In the genomic region with DNA sequence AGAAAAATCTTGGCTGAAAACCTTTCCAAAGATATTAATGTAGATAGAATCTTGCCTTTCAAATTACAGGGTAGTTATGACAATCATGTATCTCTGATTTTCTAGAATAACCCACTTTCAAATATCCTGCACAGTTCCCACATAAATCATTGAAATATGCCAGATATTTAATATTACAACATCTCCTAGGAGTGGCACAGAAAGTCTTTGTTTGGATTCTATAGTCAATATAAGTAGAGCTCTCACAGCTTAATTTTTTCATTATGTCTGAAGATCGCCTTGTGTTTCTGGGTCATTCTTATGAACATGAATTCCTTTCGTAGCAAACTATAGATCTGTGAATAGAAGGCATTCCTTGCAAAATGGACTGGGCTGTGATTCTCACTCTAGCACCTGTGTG, we compare ENCODE assay signal across 1 cellular context.
TF ChIP-seq lines count a peak whose summit lies in the region.

No MANE protein-coding gene starts in this region.

TF ChIP-seq in HepG2, 621 proteins besides CTCF, POLR2A, EP300 and RAD21 (continued from another document):
- TF ChIP-seq, protein P1, sequence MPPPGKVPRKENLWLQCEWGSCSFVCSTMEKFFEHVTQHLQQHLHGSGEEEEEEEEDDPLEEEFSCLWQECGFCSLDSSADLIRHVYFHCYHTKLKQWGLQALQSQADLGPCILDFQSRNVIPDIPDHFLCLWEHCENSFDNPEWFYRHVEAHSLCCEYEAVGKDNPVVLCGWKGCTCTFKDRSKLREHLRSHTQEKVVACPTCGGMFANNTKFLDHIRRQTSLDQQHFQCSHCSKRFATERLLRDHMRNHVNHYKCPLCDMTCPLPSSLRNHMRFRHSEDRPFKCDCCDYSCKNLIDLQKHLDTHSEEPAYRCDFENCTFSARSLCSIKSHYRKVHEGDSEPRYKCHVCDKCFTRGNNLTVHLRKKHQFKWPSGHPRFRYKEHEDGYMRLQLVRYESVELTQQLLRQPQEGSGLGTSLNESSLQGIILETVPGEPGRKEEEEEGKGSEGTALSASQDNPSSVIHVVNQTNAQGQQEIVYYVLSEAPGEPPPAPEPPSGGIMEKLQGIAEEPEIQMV (CRISPR knock-in tag; IDR thresholded peaks at IDR 0.05; ENCODE audit: low read depth), result no peak
- TF ChIP-seq ZNF235 (CRISPR knock-in tag; IDR thresholded peaks at IDR 0.05; ENCODE audit: borderline replicate concordance) (no peak), TP53 (CRISPR knock-in tag; conservative IDR thresholded peaks at IDR 0.05) (no peak), CBX5 (CRISPR knock-in tag; IDR thresholded peaks at IDR 0.05; ENCODE audit: borderline replicate concordance) (no peak), ETV5 (CRISPR knock-in tag; IDR thresholded peaks at IDR 0.05; ENCODE audit: borderline replicate concordance) (no peak), ZNF549 (CRISPR knock-in tag; IDR thresholded peaks at IDR 0.05) (no peak), ZBTB7B (CRISPR knock-in tag; IDR thresholded peaks at IDR 0.05) (no peak), KLF13 (CRISPR knock-in tag; IDR thresholded peaks at IDR 0.05) (no peak), PCBP1 (IDR thresholded peaks at IDR 0.05; ENCODE audit: borderline replicate concordance, low read depth, low read length) (no peak)
- TF ChIP-seq, protein P2, sequence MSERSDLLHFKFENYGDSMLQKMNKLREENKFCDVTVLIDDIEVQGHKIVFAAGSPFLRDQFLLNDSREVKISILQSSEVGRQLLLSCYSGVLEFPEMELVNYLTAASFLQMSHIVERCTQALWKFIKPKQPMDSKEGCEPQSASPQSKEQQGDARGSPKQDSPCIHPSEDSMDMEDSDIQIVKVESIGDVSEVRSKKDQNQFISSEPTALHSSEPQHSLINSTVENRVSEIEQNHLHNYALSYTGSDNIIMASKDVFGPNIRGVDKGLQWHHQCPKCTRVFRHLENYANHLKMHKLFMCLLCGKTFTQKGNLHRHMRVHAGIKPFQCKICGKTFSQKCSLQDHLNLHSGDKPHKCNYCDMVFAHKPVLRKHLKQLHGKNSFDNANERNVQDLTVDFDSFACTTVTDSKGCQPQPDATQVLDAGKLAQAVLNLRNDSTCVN (CRISPR knock-in tag; IDR thresholded peaks at IDR 0.05; ENCODE audit: borderline replicate concordance), result no peak
- TF ChIP-seq, protein P3, sequence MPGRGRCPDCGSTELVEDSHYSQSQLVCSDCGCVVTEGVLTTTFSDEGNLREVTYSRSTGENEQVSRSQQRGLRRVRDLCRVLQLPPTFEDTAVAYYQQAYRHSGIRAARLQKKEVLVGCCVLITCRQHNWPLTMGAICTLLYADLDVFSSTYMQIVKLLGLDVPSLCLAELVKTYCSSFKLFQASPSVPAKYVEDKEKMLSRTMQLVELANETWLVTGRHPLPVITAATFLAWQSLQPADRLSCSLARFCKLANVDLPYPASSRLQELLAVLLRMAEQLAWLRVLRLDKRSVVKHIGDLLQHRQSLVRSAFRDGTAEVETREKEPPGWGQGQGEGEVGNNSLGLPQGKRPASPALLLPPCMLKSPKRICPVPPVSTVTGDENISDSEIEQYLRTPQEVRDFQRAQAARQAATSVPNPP (CRISPR knock-in tag; IDR thresholded peaks at IDR 0.05), result no peak
- TF ChIP-seq, protein P4, sequence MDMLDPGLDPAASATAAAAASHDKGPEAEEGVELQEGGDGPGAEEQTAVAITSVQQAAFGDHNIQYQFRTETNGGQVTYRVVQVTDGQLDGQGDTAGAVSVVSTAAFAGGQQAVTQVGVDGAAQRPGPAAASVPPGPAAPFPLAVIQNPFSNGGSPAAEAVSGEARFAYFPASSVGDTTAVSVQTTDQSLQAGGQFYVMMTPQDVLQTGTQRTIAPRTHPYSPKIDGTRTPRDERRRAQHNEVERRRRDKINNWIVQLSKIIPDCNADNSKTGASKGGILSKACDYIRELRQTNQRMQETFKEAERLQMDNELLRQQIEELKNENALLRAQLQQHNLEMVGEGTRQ (IDR thresholded peaks at IDR 0.05; ENCODE audit: low read depth, low read length), result no peak
- TF ChIP-seq, protein P4 (CRISPR knock-in tag; IDR thresholded peaks at IDR 0.05; ENCODE audit: borderline replicate concordance), result no peak
- TF ChIP-seq, protein P5, sequence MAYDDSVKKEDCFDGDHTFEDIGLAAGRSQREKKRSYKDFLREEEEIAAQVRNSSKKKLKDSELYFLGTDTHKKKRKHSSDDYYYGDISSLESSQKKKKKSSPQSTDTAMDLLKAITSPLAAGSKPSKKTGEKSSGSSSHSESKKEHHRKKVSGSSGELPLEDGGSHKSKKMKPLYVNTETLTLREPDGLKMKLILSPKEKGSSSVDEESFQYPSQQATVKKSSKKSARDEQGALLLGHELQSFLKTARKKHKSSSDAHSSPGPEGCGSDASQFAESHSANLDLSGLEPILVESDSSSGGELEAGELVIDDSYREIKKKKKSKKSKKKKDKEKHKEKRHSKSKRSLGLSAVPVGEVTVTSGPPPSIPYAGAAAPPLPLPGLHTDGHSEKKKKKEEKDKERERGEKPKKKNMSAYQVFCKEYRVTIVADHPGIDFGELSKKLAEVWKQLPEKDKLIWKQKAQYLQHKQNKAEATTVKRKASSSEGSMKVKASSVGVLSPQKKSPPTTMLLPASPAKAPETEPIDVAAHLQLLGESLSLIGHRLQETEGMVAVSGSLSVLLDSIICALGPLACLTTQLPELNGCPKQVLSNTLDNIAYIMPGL (CRISPR knock-in tag; IDR thresholded peaks at IDR 0.05; ENCODE audit: borderline replicate concordance in 1 of 2, low read depth in 1 of 2), result no peak
